In genomic region chr5:176048671-176049070, GRCh38 we compare ENCODE assay signal across 7 cellular contexts.
A peak's percentile ranks its signal among the peaks of the same experiment; 100 is the strongest.
DNase-seq lines count a peak whose midpoint lies in the region; ATAC-seq, FAIRE-seq and TF ChIP-seq lines count a peak whose summit lies in the region.
"Not testable (repeated sequence)": the region's sequence is repeated elsewhere in the genome, so short reads cannot be mapped to it uniquely, and the experiment has no call there.

No MANE protein-coding gene starts in this region.

- not testable (repeated sequence) for H3K4me3 ChIP-seq in naive thymus-derived CD4-positive, alpha-beta T cell (ENCODE audit: low read length)

- intact Hi-C loops in naive thymus-derived CD4-positive, alpha-beta T cell (cut with micrococcal nuclease): not testable (repeated sequence)

- H3K36me3 Mint-ChIP-seq in T-helper 2 cell treated with Interferon-gamma antibody and Interleukin-4, amounts not matched to agents 5 μg/mL and 100 μg/mL, for 36 hours (ENCODE audit: low read depth); activated naive CD4-positive, alpha-beta T cell treated with anti-CD3 and anti-CD28 coated beads, Interleukin-2, amount 50 U/mL, for 24 hours; naive thymus-derived CD4-positive, alpha-beta T cell: not testable (repeated sequence)

- not testable (repeated sequence) for H3K27ac ChIP-seq in naive thymus-derived CD4-positive, alpha-beta T cell (ENCODE audit: low read depth, low read length)

- H3K27me3 ChIP-seq in naive thymus-derived CD4-positive, alpha-beta T cell (ENCODE audit: control insufficient read depth in 2 of 2, insufficient read depth in 2 of 2, low read length in 2 of 2): not testable (repeated sequence)

- H3K27me3 Mint-ChIP-seq in T-helper 2 cell treated with Interferon-gamma antibody and Interleukin-4, amounts not matched to agents 5 μg/mL and 100 μg/mL, for 36 hours (ENCODE audit: low read depth); activated naive CD4-positive, alpha-beta T cell treated with anti-CD3 and anti-CD28 coated beads, Interleukin-2, amount 50 U/mL, for 24 hours; naive thymus-derived CD4-positive, alpha-beta T cell: not testable (repeated sequence)

- in situ Hi-C loops in GM13976 (cut with MboI; ENCODE audit: low sequenced_read_pairs, unreplicated experiment): not testable (repeated sequence)

- not testable (repeated sequence) for ATAC-seq in naive thymus-derived CD4-positive, alpha-beta T cell

- H3K27ac Mint-ChIP-seq in T-helper 2 cell treated with Interferon-gamma antibody and Interleukin-4, amounts not matched to agents 5 μg/mL and 100 μg/mL, for 36 hours: peak overlapping the region; percentile 7
- peak overlapping the region; percentile 39 for H3K27ac Mint-ChIP-seq in activated naive CD4-positive, alpha-beta T cell treated with anti-CD3 and anti-CD28 coated beads, Interleukin-2, amount 50 U/mL, for 24 hours
- H3K27ac Mint-ChIP-seq in naive thymus-derived CD4-positive, alpha-beta T cell: peak overlapping the region in 7 of 9 donors; percentile 34 to 81 (median 69)

- not testable (repeated sequence) for H3K36me3 ChIP-seq in naive thymus-derived CD4-positive, alpha-beta T cell (ENCODE audit: control insufficient read depth in 2 of 3, insufficient read depth in 3 of 3, low read length in 3 of 3)

- POLR2A ChIA-PET in naive thymus-derived CD4-positive, alpha-beta T cell (lab: Charles Lee): not testable (repeated sequence)

- CTCF ChIA-PET in naive thymus-derived CD4-positive, alpha-beta T cell (lab: Charles Lee): not testable (repeated sequence)

- not testable (repeated sequence) for H3K9me3 ChIP-seq in naive thymus-derived CD4-positive, alpha-beta T cell (ENCODE audit: control insufficient read depth in 2 of 3, low read length in 3 of 3)

- H3K9me3 Mint-ChIP-seq in T-helper 2 cell treated with Interferon-gamma antibody and Interleukin-4, amounts not matched to agents 5 μg/mL and 100 μg/mL, for 36 hours; activated naive CD4-positive, alpha-beta T cell treated with anti-CD3 and anti-CD28 coated beads, Interleukin-2, amount 50 U/mL, for 24 hours; naive thymus-derived CD4-positive, alpha-beta T cell: not testable (repeated sequence)

- not testable (repeated sequence) for H3K4me1 ChIP-seq in naive thymus-derived CD4-positive, alpha-beta T cell (ENCODE audit: control insufficient read depth in 2 of 2, insufficient read depth in 2 of 2, low read length in 2 of 2)

- FAIRE-seq in colon (lab: Jason Lieb, UNC): peak; percentile 81
- not testable (repeated sequence) for FAIRE-seq in urothelium cell line (lab: Jason Lieb, UNC)

- H3K4me1 Mint-ChIP-seq in T-helper 2 cell treated with Interferon-gamma antibody and Interleukin-4, amounts not matched to agents 5 μg/mL and 100 μg/mL, for 36 hours (ENCODE audit: low read depth): not testable (repeated sequence)
- peaks cover 12% of the 10 kb centered on the region for H3K4me1 Mint-ChIP-seq in activated naive CD4-positive, alpha-beta T cell treated with anti-CD3 and anti-CD28 coated beads, Interleukin-2, amount 50 U/mL, for 24 hours
- H3K4me1 Mint-ChIP-seq in naive thymus-derived CD4-positive, alpha-beta T cell: peaks cover 4 to 13% (median 6%) of the 10 kb centered on the region in 7 donors

- not testable (repeated sequence) for H3K4me3 Mint-ChIP-seq in T-helper 2 cell treated with Interferon-gamma antibody and Interleukin-4, amounts not matched to agents 5 μg/mL and 100 μg/mL, for 36 hours
- H3K4me3 Mint-ChIP-seq in activated naive CD4-positive, alpha-beta T cell treated with anti-CD3 and anti-CD28 coated beads, Interleukin-2, amount 50 U/mL, for 24 hours: peak overlapping the region; percentile 59
- peak overlapping the region in 9 of 10 donors; percentile 27 to 73 (median 61) for H3K4me3 Mint-ChIP-seq in naive thymus-derived CD4-positive, alpha-beta T cell

- not testable (repeated sequence) for TF ChIP-seq CTCF in GM13976 (IDR thresholded peaks at IDR 0.05; ENCODE audit: borderline replicate concordance, control extremely low read depth, extremely low read depth, insufficient read depth, missing control alignments)

- DNase-seq in AG20443 (ENCODE audit: low spot score) (peak; percentile 3), GM13976 (ENCODE audit: low spot score) (peak; percentile 0), urothelium cell line (ENCODE audit: low spot score) (peak; percentile 0)
- not testable (repeated sequence) for DNase-seq in T-helper 2 cell treated with Interferon-gamma antibody and Interleukin-4, amounts not matched to agents 5 μg/mL and 100 μg/mL, for 36 hours (ENCODE audit: low spot score); naive thymus-derived CD4-positive, alpha-beta T cell

Comparison
In these comparisons a context has a peak if more than half of its experiments do, and no peak if none do; other contexts are left out.
1. H3K27ac Mint-ChIP-seq: peak in every context shown above with its lines; median percentile 69 in naive thymus-derived CD4-positive, alpha-beta T cell; 39 in activated naive CD4-positive, alpha-beta T cell treated with anti-CD3 and anti-CD28 coated beads, Interleukin-2, amount 50 U/mL, for 24 hours; 7 in T-helper 2 cell treated with Interferon-gamma antibody and Interleukin-4, amounts not matched to agents 5 μg/mL and 100 μg/mL, for 36 hours.